In the genomic region with DNA sequence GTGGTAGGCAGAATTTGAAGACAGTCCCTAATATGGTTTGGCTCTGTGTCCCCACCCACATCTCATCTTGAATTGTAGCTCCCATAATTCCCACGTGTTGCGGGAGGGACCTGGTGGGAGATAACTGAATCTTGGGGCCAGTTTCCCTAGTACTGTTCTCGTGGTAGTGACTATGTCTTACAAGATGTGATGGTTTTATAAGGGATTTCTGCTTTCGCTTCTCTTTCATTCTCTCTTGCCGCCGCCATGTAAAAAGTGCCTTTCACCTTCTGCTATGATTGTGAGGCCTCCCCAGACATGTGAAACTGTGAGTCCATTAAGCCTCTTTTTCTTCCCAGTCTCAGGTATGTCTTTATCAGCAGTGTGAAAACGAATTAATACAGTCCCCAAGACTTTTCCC, we compare ENCODE assay signal across 25 cellular contexts.
DNase-seq lines count a peak whose midpoint lies in the region; ATAC-seq, FAIRE-seq and TF ChIP-seq lines count a peak whose summit lies in the region.
"Had no signal": no experiment of that assay in that cellular context is flagged by ENCODE, and none has a peak within 500 bp of the region (broad histone marks: within the 10 kb centered on the region; RNA-seq: fewer than 3 reads in every experiment).

No MANE protein-coding gene starts in this region.

- no peak overlapping the region for H2AFZ ChIP-seq in K562 (ENCODE audit: low read depth, low read length)

- peaks cover 8% of the 10 kb centered on the region for H3K9me3 Mint-ChIP-seq in Calu3 (ENCODE audit: low read depth, unreplicated experiment)
- H3K9me3 Mint-ChIP-seq in endothelial cell (ENCODE audit: unreplicated experiment) = no peaks in the 10 kb centered on the region
- H3K9me3 Mint-ChIP-seq in activated T-cell treated with anti-CD3 and anti-CD28 coated beads, Interleukin-2, amount 50 U/mL, for 4 hours = peaks cover 13% of the 10 kb centered on the region

- no peaks in the 10 kb centered on the region for H3K27me3 Mint-ChIP-seq in Calu3 (ENCODE audit: unreplicated experiment)
- no peaks in the 10 kb centered on the region for H3K27me3 Mint-ChIP-seq in endothelial cell (ENCODE audit: unreplicated experiment)
- H3K27me3 Mint-ChIP-seq in activated T-cell treated with anti-CD3 and anti-CD28 coated beads, Interleukin-2, amount 50 U/mL, for 4 hours (ENCODE audit: low read depth) = no peaks in the 10 kb centered on the region
- H3K27me3 Mint-ChIP-seq: B cell; CD4-positive, alpha-beta T cell had no signal

- H3K4me2 ChIP-seq in K562 (ENCODE audit: insufficient read depth, low read length) = no peak overlapping the region
- H3K4me2 ChIP-seq: A549; BLaER1 treated with 17β-estradiol and CSF1 and Interleukin-3, amounts not matched to agents 10 nM and 100 nM had no signal

- CTCF ChIA-PET in Calu3 (lab: Charles Lee) = no interaction called here
- CTCF ChIA-PET in K562 (lab: Yijun Ruan, JAX; ENCODE audit: low intra/inter-chr PET ratio) = no interaction called here

- no peak for TF ChIP-seq CTCF in Calu3 (IDR thresholded peaks at IDR 0.05; ENCODE audit: unreplicated experiment)
- no peak for TF ChIP-seq CTCF in K562 (IDR thresholded peaks at IDR 0.05 in 2 of 3, conservative IDR thresholded peaks at IDR 0.05 in 1 of 3; ENCODE audit: insufficient read depth in 2 of 3, low read depth in 1 of 3, low read length in 3 of 3)
- TF ChIP-seq CTCF in endothelial cell (IDR thresholded peaks at IDR 0.05; ENCODE audit: unreplicated experiment) = no peak
- no peak for TF ChIP-seq CTCF in testis (IDR thresholded peaks at IDR 0.05)

- intact Hi-C loops in Calu3 (cut with micrococcal nuclease; ENCODE audit: unreplicated experiment) (loop anchor here (5.0 kb wide), 2 partner anchors 158 to 562 kb away; no protein-coding TSS in a partner anchor), K562 (cut with micrococcal nuclease) (no loop called here), testis (cut with DNase I; ENCODE audit: low total_unique reads) (no loop called here)

- in situ Hi-C loops in K562 (cut with MboI) = no loop called here

- WGBS in K562 (ENCODE audit: insufficient coverage, low coverage, missing lambda C conversion rate) = 0% methylated on average over 7 of the region's 7 CpGs
- WGBS in testis, 2 donors = 91 to 92% methylated on average over 7 of the region's 7 CpGs

- FAIRE-seq in K562 (lab: Jason Lieb, UNC) = no peak
- FAIRE-seq: A549, GM12878, GM12892, GM18507 had no signal

- H3K9me1 ChIP-seq in K562 (ENCODE audit: control insufficient read depth, insufficient read depth, low read length) = no peaks in the 10 kb centered on the region

- no peak for TF ChIP-seq EP300 in K562 (IDR thresholded peaks at IDR 0.05; ENCODE audit: low read length)

- no peak overlapping the region for H3K9ac ChIP-seq in K562 (ENCODE audit: insufficient read depth in 1 of 2, low read depth in 2 of 2, low read length in 2 of 2)
- H3K9ac ChIP-seq: BLaER1 treated with 17β-estradiol and CSF1 and Interleukin-3, amounts not matched to agents 10 nM and 100 nM had no signal

- TF ChIP-seq RAD21 in K562 (CRISPR knock-in tag; conservative IDR thresholded peaks at IDR 0.05 in 1 of 2, IDR thresholded peaks at IDR 0.05 in 1 of 2) = no peak

- H3K36me3 ChIP-seq in K562 (ENCODE audit: control insufficient read depth, insufficient read depth, low read length) (no peaks in the 10 kb centered on the region), testis (ENCODE audit: low read depth, missing control alignments) (no peaks in the 10 kb centered on the region)
- H3K36me3 ChIP-seq: BLaER1 treated with 17β-estradiol and CSF1 and Interleukin-3, amounts not matched to agents 10 nM and 100 nM had no signal

- no peak overlapping the region for H3K4me3 ChIP-seq in K562
- H3K4me3 ChIP-seq in testis = no peak overlapping the region
- H3K4me3 ChIP-seq: A549; BLaER1 treated with 17β-estradiol and CSF1 and Interleukin-3, amounts not matched to agents 10 nM and 100 nM; GM12878 had no signal

- H3K4me1 ChIP-seq in K562 (replicated peaks in 1 of 2; ENCODE audit: control insufficient read depth in 2 of 2, insufficient read depth in 2 of 2, low read length in 2 of 2) = no peaks in the 10 kb centered on the region
- H3K4me1 ChIP-seq in testis = no peaks in the 10 kb centered on the region
- H3K4me1 ChIP-seq: BLaER1 treated with 17β-estradiol and CSF1 and Interleukin-3, amounts not matched to agents 10 nM and 100 nM had no signal

- H4K20me1 ChIP-seq in K562 (replicated peaks; ENCODE audit: control insufficient read depth, insufficient read depth, low read length) = no peaks in the 10 kb centered on the region
- H4K20me1 ChIP-seq: BLaER1 treated with 17β-estradiol and CSF1 and Interleukin-3, amounts not matched to agents 10 nM and 100 nM had no signal

- no peak for DNase-seq in Calu3
- no peak for DNase-seq in K562 (ENCODE audit: extremely low read depth in 1 of 4, low spot score in 3 of 4)
- no peak for DNase-seq in endothelial cell (ENCODE audit: low spot score)
- no peak for DNase-seq in superior temporal gyrus (ENCODE audit: extremely low spot score)
- no peak for DNase-seq in testis
- no peak for DNase-seq in activated T-cell treated with anti-CD3 and anti-CD28 coated beads, Interleukin-2, amount 50 U/mL, for 4 hours
- DNase-seq: AML-193; Caco-2; CD4-positive, alpha-beta T cell; CD8-positive, alpha-beta T cell; DMS 273 treated with DMSO at 0.1 percent for 48 hours; DMS153; DMS53; DMS79; DND-41; EL; GDM1 had no signal

- peaks cover 13% of the 10 kb centered on the region for H3K4me1 Mint-ChIP-seq in Calu3 (ENCODE audit: low read depth, unreplicated experiment)
- H3K4me1 Mint-ChIP-seq in endothelial cell (ENCODE audit: unreplicated experiment) = peaks cover 9% of the 10 kb centered on the region
- no peaks in the 10 kb centered on the region for H3K4me1 Mint-ChIP-seq in activated T-cell treated with anti-CD3 and anti-CD28 coated beads, Interleukin-2, amount 50 U/mL, for 4 hours (ENCODE audit: low read depth)
- H3K4me1 Mint-ChIP-seq: B cell had no signal

- H3K27me3 ChIP-seq in K562 (ENCODE audit: control insufficient read depth in 2 of 2, insufficient read depth in 2 of 2, low read length in 2 of 2) (no peaks in the 10 kb centered on the region), testis (no peaks in the 10 kb centered on the region)
- H3K27me3 ChIP-seq: BLaER1 treated with 17β-estradiol and CSF1 and Interleukin-3, amounts not matched to agents 10 nM and 100 nM had no signal

- peak overlapping the region; percentile 36 for H3K27ac Mint-ChIP-seq in Calu3 (ENCODE audit: unreplicated experiment)
- no peak overlapping the region for H3K27ac Mint-ChIP-seq in endothelial cell (ENCODE audit: unreplicated experiment)
- H3K27ac Mint-ChIP-seq: B cell; CD4-positive, alpha-beta T cell; CD8-positive, alpha-beta T cell had no signal

- no peaks in the 10 kb centered on the region for H3K36me3 Mint-ChIP-seq in Calu3 (ENCODE audit: insufficient read depth, unreplicated experiment)
- peaks cover 9% of the 10 kb centered on the region for H3K36me3 Mint-ChIP-seq in endothelial cell (ENCODE audit: low read depth, unreplicated experiment)
- no peaks in the 10 kb centered on the region for H3K36me3 Mint-ChIP-seq in activated T-cell treated with anti-CD3 and anti-CD28 coated beads, Interleukin-2, amount 50 U/mL, for 4 hours (ENCODE audit: insufficient read depth)
- H3K36me3 Mint-ChIP-seq: CD8-positive, alpha-beta T cell had no signal

- H3K27ac ChIP-seq in K562 (ENCODE audit: extremely low read depth, low read depth, low read length) (no peak overlapping the region), testis (no peak overlapping the region)
- H3K27ac ChIP-seq: 22Rv1; A549; BLaER1 treated with 17β-estradiol and CSF1 and Interleukin-3, amounts not matched to agents 10 nM and 100 nM; C4-2B had no signal

- BruUV-seq in Calu3 (replicated peaks; lab: Mats Ljungman, UMichigan) (no TSS peak), K562 (replicated peaks; lab: Mats Ljungman, UMichigan) (no TSS peak)

- no peak for TF ChIP-seq POLR2A in K562 (conservative IDR thresholded peaks at IDR 0.05)
- TF ChIP-seq POLR2A in testis (IDR thresholded peaks at IDR 0.05) = no peak

- POLR2A ChIA-PET in K562 (lab: Yijun Ruan, JAX) = no interaction called here

- H3K9me3 ChIP-seq in K562 (replicated peaks; ENCODE audit: control insufficient read depth, insufficient read depth, low read depth, low read length) = no peaks in the 10 kb centered on the region
- no peaks in the 10 kb centered on the region for H3K9me3 ChIP-seq in testis
- H3K9me3 ChIP-seq: A549 had no signal

- no peaks in the 10 kb centered on the region for H3K79me2 ChIP-seq in K562 (ENCODE audit: control insufficient read depth, insufficient read depth, low read length)

- H3K4me3 Mint-ChIP-seq in Calu3 (ENCODE audit: low read depth, unreplicated experiment) (no peak overlapping the region), endothelial cell (ENCODE audit: unreplicated experiment) (peak overlapping the region; percentile 39)
- H3K4me3 Mint-ChIP-seq in activated T-cell treated with anti-CD3 and anti-CD28 coated beads, Interleukin-2, amount 50 U/mL, for 4 hours = no peak overlapping the region
- H3K4me3 Mint-ChIP-seq: B cell; CD4-positive, alpha-beta T cell; CD8-positive, alpha-beta T cell had no signal

- no peak for ATAC-seq in K562
- ATAC-seq in activated T-cell treated with anti-CD3 and anti-CD28 coated beads, Interleukin-2, amount 50 U/mL, for 4 hours = no peak
- ATAC-seq: A549; CD8-positive, alpha-beta T cell; GM12878 had no signal

TF ChIP-seq in K562, 482 proteins besides CTCF, POLR2A, EP300 and RAD21:
- TF ChIP-seq FOXK1 (CRISPR knock-in tag; IDR thresholded peaks at IDR 0.05; ENCODE audit: borderline replicate concordance) (no peak), MAFF (IDR thresholded peaks at IDR 0.05; ENCODE audit: low read length) (no peak), ZFP36 (IDR thresholded peaks at IDR 0.05; ENCODE audit: low read depth, low read length, partially characterized antibody) (peak; percentile 41), PHF8 (IDR thresholded peaks at IDR 0.05; ENCODE audit: borderline replicate concordance, low read length) (no peak)
